Comparison of ENCODE assay signal across 8 cellular contexts in the genomic region with DNA sequence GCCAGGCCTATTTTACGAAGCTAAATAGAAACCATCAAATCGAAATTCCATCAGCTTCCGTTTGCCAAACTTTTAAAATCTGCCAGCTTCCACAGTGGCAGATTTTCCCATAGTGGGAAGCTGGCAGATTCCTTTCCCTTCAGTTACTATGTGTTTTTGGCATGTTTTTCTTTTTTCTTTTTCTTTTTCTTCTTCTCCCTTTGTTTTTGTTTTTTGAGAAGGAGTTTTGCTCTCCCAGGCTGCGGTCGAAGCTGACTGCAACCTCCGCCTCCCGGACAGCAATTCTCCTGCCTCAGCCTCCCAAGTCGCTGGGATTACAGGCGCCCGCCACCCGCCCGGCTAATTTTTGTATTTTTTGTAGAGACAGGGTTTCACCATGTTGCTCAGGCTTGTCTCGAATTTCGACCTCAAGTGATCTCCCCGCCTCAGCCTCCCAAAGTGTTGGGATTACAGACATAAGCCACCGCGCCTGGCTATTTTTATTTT. TPM values are rescaled to one million over a fixed set of nuclear protein-coding genes. Genes with fewer than 3 reads are reported as not detected.
DNase-seq lines count a peak whose midpoint lies in the region; ATAC-seq and TF ChIP-seq lines count a peak whose summit lies in the region.

No MANE protein-coding gene starts in this region.

- H3K27ac ChIP-seq in body of pancreas (peak overlapping the region; percentile 93 to 98 (median 96)), upper lobe of left lung (peak overlapping the region; percentile 95 to 100 (median 98))

- TF ChIP-seq CTCF in body of pancreas (IDR thresholded peaks at IDR 0.05) = no peak
- no peak for TF ChIP-seq CTCF in upper lobe of left lung (IDR thresholded peaks at IDR 0.05)

- peaks cover 24% of the 10 kb centered on the region for H3K4me1 ChIP-seq in body of pancreas
- peaks cover 17 to 39% (median 23%) of the 10 kb centered on the region in 4 donors for H3K4me1 ChIP-seq in upper lobe of left lung

- 83% methylated on average over 17 of the region's 17 CpGs for WGBS in body of pancreas, 2 donors
- WGBS in upper lobe of left lung, 2 donors = 95% methylated on average over 17 of the region's 17 CpGs

- peak overlapping the region in 1 of 2 donors; percentile 71 for H3K4me3 ChIP-seq in body of pancreas
- peak overlapping the region in 3 of 4 donors; percentile 67 to 85 (median 78) for H3K4me3 ChIP-seq in upper lobe of left lung

- H3K9me3 Mint-ChIP-seq in activated naive CD4-positive, alpha-beta T cell treated with anti-CD3 and anti-CD28 coated beads, Interleukin-2, amount 10 ng/mL, durations not matched to agents 7 days and 5 days = no peaks in the 10 kb centered on the region
- H3K9me3 Mint-ChIP-seq in memory B cell = no peaks in the 10 kb centered on the region

- H3K36me3 Mint-ChIP-seq in activated naive CD4-positive, alpha-beta T cell treated with anti-CD3 and anti-CD28 coated beads, Interleukin-2, amount 10 ng/mL, durations not matched to agents 7 days and 5 days = peaks cover 12% of the 10 kb centered on the region
- H3K36me3 Mint-ChIP-seq in memory B cell = peaks cover 6% of the 10 kb centered on the region

- H3K36me3 ChIP-seq in body of pancreas (replicated peaks in 1 of 2; ENCODE audit: insufficient read depth in 1 of 2, low read depth in 2 of 2) (no peaks in the 10 kb centered on the region), upper lobe of left lung (peaks cover 2 to 8% (median 6%) of the 10 kb centered on the region in 4 donors)

- ATAC-seq in body of pancreas = no peak
- no peak for ATAC-seq in memory B cell (ENCODE audit: low read depth)
- no peak for ATAC-seq in upper lobe of left lung (ENCODE audit: low FRiP score in 2 of 2)
- ATAC-seq in GM21619 (IDR thresholded peaks at IDR 0.05; ENCODE audit: unreplicated experiment) = no peak

- peaks cover 3% of the 10 kb centered on the region for H3K27me3 Mint-ChIP-seq in activated naive CD4-positive, alpha-beta T cell treated with anti-CD3 and anti-CD28 coated beads, Interleukin-2, amount 10 ng/mL, durations not matched to agents 7 days and 5 days
- H3K27me3 Mint-ChIP-seq in memory B cell = no peaks in the 10 kb centered on the region

- no peak for TF ChIP-seq EP300 in upper lobe of left lung (IDR thresholded peaks at IDR 0.05)

- peak overlapping the region; percentile 99 for H3K27ac Mint-ChIP-seq in activated naive CD4-positive, alpha-beta T cell treated with anti-CD3 and anti-CD28 coated beads, Interleukin-2, amount 10 ng/mL, durations not matched to agents 7 days and 5 days
- peak overlapping the region; percentile 99 for H3K27ac Mint-ChIP-seq in memory B cell

- no peaks in the 10 kb centered on the region for H3K27me3 ChIP-seq in body of pancreas
- no peaks in the 10 kb centered on the region for H3K27me3 ChIP-seq in upper lobe of left lung

- intact Hi-C loops in body of pancreas (cut with DNase I) = no loop called here

- DNase-seq in activated naive CD4-positive, alpha-beta T cell treated with anti-CD3 and anti-CD28 coated beads, Interleukin-2, amount 10 ng/mL, durations not matched to agents 7 days and 5 days = no peak
- no peak for DNase-seq in activated naive CD4-positive, alpha-beta T cell treated with Interleukin-2 at 50 U/mL for 16 hours
- DNase-seq in body of pancreas (no peak), memory B cell (ENCODE audit: low spot score in 2 of 2) (no peak), upper lobe of left lung (no peak), SW480 (ENCODE audit: low spot score) (no peak), mucosa of gallbladder (ENCODE audit: low spot score) (no peak)

- H3K4me3 Mint-ChIP-seq in activated naive CD4-positive, alpha-beta T cell treated with anti-CD3 and anti-CD28 coated beads, Interleukin-2, amount 10 ng/mL, durations not matched to agents 7 days and 5 days = peak overlapping the region; percentile 95
- peak overlapping the region; percentile 91 for H3K4me3 Mint-ChIP-seq in memory B cell

- peaks cover 38% of the 10 kb centered on the region for H3K4me1 Mint-ChIP-seq in activated naive CD4-positive, alpha-beta T cell treated with anti-CD3 and anti-CD28 coated beads, Interleukin-2, amount 10 ng/mL, durations not matched to agents 7 days and 5 days
- H3K4me1 Mint-ChIP-seq in memory B cell = peaks cover 14% of the 10 kb centered on the region

- H3K9me3 ChIP-seq in body of pancreas = no peaks in the 10 kb centered on the region
- H3K9me3 ChIP-seq in upper lobe of left lung = no peaks in the 10 kb centered on the region

- CTCF ChIA-PET in activated naive CD4-positive, alpha-beta T cell treated with anti-CD3 and anti-CD28 coated beads, Interleukin-2, amount 10 ng/mL, durations not matched to agents 7 days and 5 days (lab: Charles Lee) = no interaction called here

- no peak for TF ChIP-seq POLR2A in body of pancreas (IDR thresholded peaks at IDR 0.05)
- no peak for TF ChIP-seq POLR2A in upper lobe of left lung (IDR thresholded peaks at IDR 0.05)

RNA-seq across cellular contexts. Expression of a gene that starts 0.7 kb away (rescaled TPM):
- total RNA-seq in body of pancreas (10 to 100 TPM; 15.0 to 39.2 TPM), upper lobe of left lung (100 to 1,000 TPM in 1 of 6 donors, 10 to 100 TPM in 5; 21.3 to 118 (median 29.5) TPM), mucosa of gallbladder (19.3 TPM)

RNA-seq across cellular contexts. Expression of a gene that starts 26.4 kb away (rescaled TPM):
- total RNA-seq in body of pancreas = 10 to 100 TPM; 20.2 to 30.3 TPM
- 10 to 100 TPM; 36.3 to 67.1 (median 38.8) TPM for total RNA-seq in upper lobe of left lung
- 46.7 TPM for total RNA-seq in mucosa of gallbladder

RNA-seq across cellular contexts. Expression of a gene that starts 27.7 kb away (rescaled TPM):
- total RNA-seq in body of pancreas (100 to 1,000 TPM; 693 to 755 TPM), upper lobe of left lung (1,000 to 10,000 TPM in 4 of 6 donors, 100 to 1,000 TPM in 2; 542 to 1,288 (median 1,062) TPM), mucosa of gallbladder (984 TPM)

RNA-seq across cellular contexts. Expression of a gene that starts 44.1 kb away (rescaled TPM):
- total RNA-seq in body of pancreas (10 to 100 TPM; 70.3 to 76.1 TPM), upper lobe of left lung (100 to 1,000 TPM in 5 of 6 donors, 10 to 100 TPM in 1; 97.9 to 168 (median 149) TPM), mucosa of gallbladder (247 TPM)
